In the genomic region with DNA sequence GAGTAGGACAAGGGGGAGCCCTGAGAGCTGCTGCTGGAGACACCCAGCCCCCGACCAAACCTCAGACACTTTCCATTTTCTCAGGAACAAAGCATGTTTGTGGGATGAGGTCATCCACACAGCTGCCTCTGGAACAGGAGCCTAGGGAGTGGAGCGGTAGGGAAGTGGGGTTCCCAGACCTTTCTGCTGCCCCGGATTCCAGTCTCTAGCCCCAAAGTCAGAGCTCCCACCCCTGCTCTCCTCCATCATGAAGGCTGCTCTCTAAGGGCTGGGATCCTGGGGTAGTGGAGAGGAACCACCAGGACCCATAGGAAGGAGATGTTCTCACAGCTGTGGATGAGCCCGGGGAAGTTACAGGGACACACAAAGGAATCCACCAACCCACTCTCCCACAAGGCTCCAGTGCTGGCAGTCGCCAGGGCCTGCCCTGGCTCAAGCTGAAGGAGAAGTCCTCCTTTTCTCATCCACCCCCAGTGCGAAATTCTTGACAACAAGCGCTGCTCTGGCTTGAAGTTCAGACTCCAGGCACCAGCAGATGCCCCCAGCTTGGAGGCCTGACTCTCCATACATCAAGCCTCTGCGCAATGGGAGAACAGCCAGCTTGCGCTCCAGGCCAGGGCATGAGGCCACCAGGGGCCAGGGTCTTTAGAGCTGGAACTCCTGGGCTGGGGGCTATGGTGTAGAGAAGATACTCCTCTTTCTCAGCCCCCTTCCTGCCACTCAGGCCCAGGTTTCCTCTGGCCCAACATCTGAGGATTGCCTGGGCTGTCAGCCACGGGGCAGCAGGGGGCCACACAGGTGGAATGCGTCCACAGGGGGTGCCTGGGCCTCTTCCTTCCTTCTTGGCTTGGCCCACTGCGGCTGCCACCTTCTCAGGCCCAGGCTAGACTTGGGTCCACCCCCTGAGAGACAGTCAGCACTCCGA, we compare ENCODE assay signal across 8 cellular contexts. TPM values are rescaled to one million over a fixed set of nuclear protein-coding genes. Genes with fewer than 3 reads are reported as not detected.
DNase-seq lines count a peak whose midpoint lies in the region; TF ChIP-seq lines count a peak whose summit lies in the region.

No MANE protein-coding gene starts in this region.

- no TSS peak for BruUV-seq in OCI-LY7 (replicated peaks; lab: Mats Ljungman, UMichigan)

- H4K20me1 ChIP-seq in OCI-LY7 (ENCODE audit: insufficient read depth, low read length), result no peaks in the 10 kb centered on the region

- POLR2A ChIA-PET in OCI-LY7 (lab: Charles Lee), result interaction anchor here (0.5 to 2.0 kb wide), 4 partner anchors 11 to 603 kb away, joined by 3 to 6 read pairs (median 3); no protein-coding TSS in a partner anchor

- H3K9me2 ChIP-seq in OCI-LY7 (ENCODE audit: insufficient read depth, low read length), result no peaks in the 10 kb centered on the region

- CTCF ChIA-PET in OCI-LY7 (lab: Charles Lee; ENCODE audit: unreplicated experiment), result no interaction called here

- no peaks in the 10 kb centered on the region for H3K9me3 ChIP-seq in OCI-LY7 (ENCODE audit: low read length)
- no peaks in the 10 kb centered on the region for H3K9me3 ChIP-seq in duodenal mucosa (ENCODE audit: control insufficient read depth in 1 of 2, low read length in 2 of 2)

- H3K4me1 ChIP-seq in OCI-LY7 (ENCODE audit: insufficient read depth, low read length, poor library complexity, severe bottlenecking) (peaks cover 42% of the 10 kb centered on the region), duodenal mucosa (ENCODE audit: control insufficient read depth in 1 of 2, insufficient read depth in 2 of 2, low read length in 2 of 2) (peaks cover 31 to 47% of the 10 kb centered on the region in 2 donors)

- H3K4me3 ChIP-seq in OCI-LY7 (ENCODE audit: low read depth, low read length, poor library complexity, severe bottlenecking) (no peak overlapping the region), duodenal mucosa (ENCODE audit: low read depth in 1 of 2, low read length in 2 of 2) (peak overlapping the region in 1 of 2 donors; percentile 22)

- peak overlapping the region; percentile 97 for H2AFZ ChIP-seq in OCI-LY7 (ENCODE audit: low read length)

- no peaks in the 10 kb centered on the region for H3K36me3 ChIP-seq in OCI-LY7 (ENCODE audit: insufficient read depth, low read length)
- peaks cover 5 to 10% of the 10 kb centered on the region in 2 donors for H3K36me3 ChIP-seq in duodenal mucosa (ENCODE audit: control insufficient read depth in 1 of 2, insufficient read depth in 2 of 2, low read length in 2 of 2)

- no peak for TF ChIP-seq CTCF in OCI-LY7 (conservative IDR thresholded peaks at IDR 0.05; ENCODE audit: low read length)

- H3K9ac ChIP-seq in duodenal mucosa (ENCODE audit: low read depth in 1 of 2, low read length in 2 of 2), result peak overlapping the region; percentile 25 to 54

- no peak overlapping the region for H3K4me2 ChIP-seq in OCI-LY7 (ENCODE audit: low read length)

- H3K27ac ChIP-seq in OCI-LY7 (ENCODE audit: low read depth, low read length, poor library complexity, severe bottlenecking) (no peak overlapping the region), duodenal mucosa (ENCODE audit: low read depth, low read length) (peak overlapping the region; percentile 85)

- peaks cover 6% of the 10 kb centered on the region in 2 donors for H3K27me3 ChIP-seq in duodenal mucosa (ENCODE audit: control insufficient read depth in 1 of 2, insufficient read depth in 2 of 2, low read length in 2 of 2)

- DNase-seq in AG08396 (ENCODE audit: low spot score), result peak; percentile 82
- DNase-seq in OCI-LY7 (ENCODE audit: low spot score), result no peak
- DNase-seq in mesenteric fat pad (ENCODE audit: low spot score), result peak; percentile 89
- no peak for DNase-seq in stimulated activated CD4-positive, alpha-beta T cell treated with anti-CD3 and anti-CD28 coated beads, Interleukin-2, amount 100 ng/mL, for 24 hours
- no peak for DNase-seq in T-helper 9 cell
- DNase-seq in NOMO-1 (lab: John Stamatoyannopoulos, UW; ENCODE audit: unreplicated experiment in 2 of 2), result no peak
- no peak for DNase-seq in activated CD8-positive, alpha-beta memory T cell treated with anti-CD3 and anti-CD28 coated beads, Interleukin-2, amount 50 U/mL, for 48 hours

- no peaks in the 10 kb centered on the region for H3K79me2 ChIP-seq in OCI-LY7 (ENCODE audit: insufficient read depth, low read depth, low read length)

- intact Hi-C loops in OCI-LY7 (cut with micrococcal nuclease; ENCODE audit: unreplicated experiment), result no loop called here

RNA-seq across cellular contexts. Expression of a gene that starts 4.5 kb away (rescaled TPM):
- total RNA-seq in OCI-LY7 (2014; rRNA removed; shearing (Covaris generic)), result 0.21 and 0.63 TPM in 2 replicates
- total RNA-seq in OCI-LY7 (2022) (1.2 and 1.8 TPM in 2 replicates), mesenteric fat pad (13.6 TPM)

RNA-seq across cellular contexts. Expression of a gene that starts 11.0 kb away (rescaled TPM):
- 89.5 and 155 TPM in 2 replicates for total RNA-seq in OCI-LY7 (2014; rRNA removed; shearing (Covaris generic))
- total RNA-seq in OCI-LY7 (2022) (106 and 133 TPM in 2 replicates), mesenteric fat pad (46.7 TPM)

RNA-seq across cellular contexts. Expression of a gene that starts 11.7 kb away (rescaled TPM):
- 43.8 and 61.1 TPM in 2 replicates for total RNA-seq in OCI-LY7 (2014; rRNA removed; shearing (Covaris generic))
- 40.1 and 42.1 TPM in 2 replicates for total RNA-seq in OCI-LY7 (2022)
- total RNA-seq in mesenteric fat pad, result 35.3 TPM

RNA-seq across cellular contexts. Expression of a gene that starts 45.8 kb away (rescaled TPM):
- 0.08 and 0.13 TPM in 2 replicates for total RNA-seq in OCI-LY7 (2014; rRNA removed; shearing (Covaris generic))
- total RNA-seq in OCI-LY7 (2022) (not detected in 2 replicates), mesenteric fat pad (0.19 TPM)

RNA-seq across cellular contexts. Expression of a gene that starts 53.9 kb away (rescaled TPM):
- 47.8 and 49.7 TPM in 2 replicates for total RNA-seq in OCI-LY7 (2014; rRNA removed; shearing (Covaris generic))
- total RNA-seq in OCI-LY7 (2022) (63.0 and 72.9 TPM in 2 replicates), mesenteric fat pad (28.8 TPM)

Comparison
In these comparisons a context has a peak if more than half of its experiments do, and no peak if none do; other contexts are left out.
1. DNase-seq: peak in AG08396 (single experiment) and mesenteric fat pad (single experiment); none in OCI-LY7 (single experiment), stimulated activated CD4-positive, alpha-beta T cell treated with anti-CD3 and anti-CD28 coated beads, Interleukin-2, amount 100 ng/mL, for 24 hours (0 of 2), T-helper 9 cell (single experiment), NOMO-1 (0 of 2) and activated CD8-positive, alpha-beta memory T cell treated with anti-CD3 and anti-CD28 coated beads, Interleukin-2, amount 50 U/mL, for 48 hours (single experiment).